In the genomic region with DNA sequence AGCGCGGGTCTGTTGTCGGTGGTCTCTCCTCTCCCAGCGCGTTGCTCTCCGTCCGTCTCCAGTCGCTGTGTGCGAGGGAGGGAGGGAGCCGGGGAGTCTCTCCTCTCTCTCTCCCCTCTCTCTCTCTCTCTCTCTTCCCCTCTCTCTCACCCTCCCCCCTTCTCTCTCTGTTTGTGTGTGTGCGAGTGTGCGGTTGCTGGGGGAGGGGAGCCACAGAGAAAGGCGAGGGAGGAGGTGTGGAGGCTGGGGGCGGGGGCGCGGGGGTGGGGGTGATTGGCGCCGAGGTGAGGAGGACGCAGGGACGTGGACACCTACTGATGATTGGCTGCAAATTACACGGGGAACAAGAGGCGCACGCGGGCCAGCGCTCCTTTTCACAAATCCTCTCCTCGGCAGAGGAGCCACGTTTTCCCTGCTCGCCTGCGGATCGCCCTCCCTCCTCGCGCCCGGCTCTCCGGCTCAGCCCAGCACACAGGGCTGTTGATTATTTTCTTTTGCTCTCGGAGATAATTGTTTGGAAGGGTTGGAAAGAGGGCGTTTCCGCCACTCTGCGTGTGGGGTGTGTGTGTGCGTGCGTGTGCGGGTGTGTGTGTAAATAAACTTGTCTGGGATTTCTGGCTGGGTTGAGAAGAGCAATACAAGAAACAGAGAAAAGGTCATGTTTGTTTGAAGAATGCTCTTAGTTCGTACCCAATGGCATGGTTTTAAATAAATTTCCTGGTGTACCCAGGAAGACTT, we compare ENCODE assay signal across 8 cellular contexts. TPM values are rescaled to one million over a fixed set of nuclear protein-coding genes. Genes with fewer than 3 reads are reported as not detected.
DNase-seq lines count a peak whose midpoint lies in the region; TF ChIP-seq lines count a peak whose summit lies in the region.

CXXC4 (minus strand) TSS at position 73 of the 738 bp plus-strand sequence. CDS start 3,092 bp downstream, outside the sequence.

- CTCF ChIA-PET in GM10248 (lab: Yijun Ruan, JAX): no interaction called here
- CTCF ChIA-PET in activated CD4-positive, alpha-beta memory T cell treated with anti-CD3 and anti-CD28 coated beads for 36 hours (lab: Charles Lee): no interaction called here

- no peaks in the 10 kb centered on the region for H3K36me3 ChIP-seq in muscle layer of duodenum (ENCODE audit: control insufficient read depth in 1 of 2, insufficient read depth in 2 of 2, low read length in 2 of 2)
- no peaks in the 10 kb centered on the region for H3K36me3 ChIP-seq in vagina

- TF ChIP-seq POLR2A in vagina (IDR thresholded peaks at IDR 0.05): no peak

- TF ChIP-seq CTCF in GM10248 (IDR thresholded peaks at IDR 0.05; ENCODE audit: control extremely low read depth, extremely low read depth, low read depth, missing control alignments) (no peak), vagina (IDR thresholded peaks at IDR 0.05) (no peak)

- H3K27ac Mint-ChIP-seq in activated CD4-positive, alpha-beta memory T cell treated with anti-CD3 and anti-CD28 coated beads for 36 hours: no peak within 1 kb of the TSS

- H3K4me1 Mint-ChIP-seq in activated CD4-positive, alpha-beta memory T cell treated with anti-CD3 and anti-CD28 coated beads for 36 hours (ENCODE audit: low read depth): peaks cover 34% of the 10 kb centered on the region

- intact Hi-C loops in activated CD4-positive, alpha-beta memory T cell treated with anti-CD3 and anti-CD28 coated beads for 36 hours (cut with micrococcal nuclease): loop anchor here (5.0 kb wide), 2 partner anchors 567 to 977 kb away; partner anchors contain the start of gene PPA2
- intact Hi-C loops in vagina (cut with DNase I): no loop called here

- H3K27me3 ChIP-seq in muscle layer of duodenum (ENCODE audit: low read depth, low read length) (no peaks in the 10 kb centered on the region), vagina (no peaks in the 10 kb centered on the region)

- H3K9me3 ChIP-seq in muscle layer of duodenum (ENCODE audit: control insufficient read depth in 1 of 2, low read length in 2 of 2): no peaks in the 10 kb centered on the region
- H3K9me3 ChIP-seq in vagina: no peaks in the 10 kb centered on the region

- peaks cover 46% of the 10 kb centered on the region for H3K27me3 Mint-ChIP-seq in activated CD4-positive, alpha-beta memory T cell treated with anti-CD3 and anti-CD28 coated beads for 36 hours

- POLR2A ChIA-PET in GM10248 (lab: Yijun Ruan, JAX): no interaction called here
- POLR2A ChIA-PET in activated CD4-positive, alpha-beta memory T cell treated with anti-CD3 and anti-CD28 coated beads for 36 hours (lab: Charles Lee): no interaction called here

- peak within 1 kb of the TSS; percentile 52 for H3K4me3 Mint-ChIP-seq in activated CD4-positive, alpha-beta memory T cell treated with anti-CD3 and anti-CD28 coated beads for 36 hours

- H3K4me1 ChIP-seq in muscle layer of duodenum (ENCODE audit: control insufficient read depth in 1 of 2, insufficient read depth in 2 of 2, low read length in 2 of 2) (peaks cover 4 to 24% of the 10 kb centered on the region in 2 donors), vagina (peaks cover 29% of the 10 kb centered on the region)

- H3K27ac ChIP-seq in muscle layer of duodenum (ENCODE audit: low read length): peak within 1 kb of the TSS; percentile 91
- peak within 1 kb of the TSS; percentile 53 for H3K27ac ChIP-seq in vagina

- H3K36me3 Mint-ChIP-seq in activated CD4-positive, alpha-beta memory T cell treated with anti-CD3 and anti-CD28 coated beads for 36 hours: no peaks in the 10 kb centered on the region

- H3K4me3 ChIP-seq in muscle layer of duodenum (ENCODE audit: low read depth in 1 of 2, low read length in 2 of 2) (peak within 1 kb of the TSS; percentile 72 to 73), vagina (peak within 1 kb of the TSS; percentile 49 to 58)

- peak; percentile 67 for DNase-seq in GM10248 (ENCODE audit: extremely low spot score)
- peak; percentile 4 for DNase-seq in HCEC 1CT
- peak; percentile 23 for DNase-seq in NCI-H2107 (lab: John Stamatoyannopoulos, UW)
- DNase-seq in activated CD4-positive, alpha-beta memory T cell treated with anti-CD3 and anti-CD28 coated beads for 36 hours: peak; percentile 16
- peak; percentile 15 for DNase-seq in fibroblast of gingiva (ENCODE audit: low read depth)
- DNase-seq in vagina (ENCODE audit: extremely low spot score in 2 of 2): no peak
- no peak for DNase-seq in activated CD4-positive, CD25-positive, alpha-beta regulatory T cell treated with anti-CD3 and anti-CD28 coated beads, Interleukin-2, amount 50 U/mL, for 72 hours

- no peaks in the 10 kb centered on the region for H3K9me3 Mint-ChIP-seq in activated CD4-positive, alpha-beta memory T cell treated with anti-CD3 and anti-CD28 coated beads for 36 hours

RNA-seq across cellular contexts. Expression of gene CXXC4, which starts in this region (rescaled TPM):
- not detected for total RNA-seq in activated CD4-positive, alpha-beta memory T cell treated with anti-CD3 and anti-CD28 coated beads for 36 hours
- total RNA-seq in vagina: 0.74 TPM

Comparison
In these comparisons a context has a peak if more than half of its experiments do, and no peak if none do; other contexts are left out.
1. Peak in DNase-seq in activated CD4-positive, alpha-beta memory T cell treated with anti-CD3 and anti-CD28 coated beads for 36 hours; RNA of the gene not detected or under 1 TPM.
2. DNase-seq: peak in GM10248 (single experiment), HCEC 1CT (single experiment), NCI-H2107 (single experiment) and fibroblast of gingiva (single experiment); none in vagina (0 of 2) and activated CD4-positive, CD25-positive, alpha-beta regulatory T cell treated with anti-CD3 and anti-CD28 coated beads, Interleukin-2, amount 50 U/mL, for 72 hours (single experiment).